6 cellular contexts compared by ENCODE assay signal in the genomic region with DNA sequence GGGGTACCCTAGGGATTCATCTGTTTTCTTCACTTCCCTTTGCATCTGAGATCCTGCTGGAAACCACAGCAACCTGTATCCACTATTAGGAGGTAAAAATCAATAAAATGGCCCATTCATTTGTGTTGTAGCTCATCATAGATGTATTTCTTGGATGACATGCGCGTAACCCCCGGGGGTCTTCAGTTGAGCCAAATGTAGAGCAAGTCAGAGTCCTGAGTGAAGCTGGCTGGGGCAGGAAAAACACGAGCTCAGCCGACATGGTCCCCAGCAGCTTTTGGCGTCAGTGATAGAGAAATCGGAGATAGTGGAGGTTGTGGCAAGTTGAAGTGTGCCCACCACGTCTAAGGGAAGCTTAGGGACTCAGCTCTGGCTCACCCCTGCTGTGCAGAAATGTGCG. TPM values are rescaled to one million over a fixed set of nuclear protein-coding genes. Genes with fewer than 3 reads are reported as not detected.
DNase-seq lines count a peak whose midpoint lies in the region; TF ChIP-seq lines count a peak whose summit lies in the region.
"Not testable (repeated sequence)": the region's sequence is repeated elsewhere in the genome, so short reads cannot be mapped to it uniquely, and the experiment has no call there.

No MANE protein-coding gene starts in this region.

- not testable (repeated sequence) for TF ChIP-seq CTCF in coronary artery (IDR thresholded peaks at IDR 0.05); esophagus muscularis mucosa (IDR thresholded peaks at IDR 0.05); neural progenitor cell (IDR thresholded peaks at IDR 0.05)

- H3F3A ChIP-seq in neural progenitor cell (ENCODE audit: low read depth) = not testable (repeated sequence)

- H3K27ac ChIP-seq in BLaER1; coronary artery; esophagus muscularis mucosa (replicated peaks in 1 of 4); neural progenitor cell: not testable (repeated sequence)

- H3K27me3 Mint-ChIP-seq in neural progenitor cell (ENCODE audit: insufficient read depth, low read depth) = not testable (repeated sequence)

- not testable (repeated sequence) for H3K36me3 ChIP-seq in BLaER1, esophagus muscularis mucosa, neural progenitor cell

- not testable (repeated sequence) for H4K20me1 ChIP-seq in BLaER1; neural progenitor cell (ENCODE audit: low read depth)

- H3K4me3 Mint-ChIP-seq in neural progenitor cell = not testable (repeated sequence)

- TF ChIP-seq POLR2A in esophagus muscularis mucosa (IDR thresholded peaks at IDR 0.05; ENCODE audit: low read depth) = not testable (repeated sequence)

- not testable (repeated sequence) for H3K9me3 ChIP-seq in BLaER1; esophagus muscularis mucosa; neural progenitor cell (ENCODE audit: low read depth)

- peak; percentile 54 for DNase-seq in activated CD8-positive, alpha-beta memory T cell treated with anti-CD3 and anti-CD28 coated beads for 24 hours
- DNase-seq in coronary artery (ENCODE audit: low spot score) (peak; percentile 47), esophagus muscularis mucosa (ENCODE audit: extremely low spot score) (peak; percentile 91), islet precursor cell (peak; percentile 38), neural progenitor cell (ENCODE audit: low spot score) (peak; percentile 0)

- H2AFZ ChIP-seq in neural progenitor cell (replicated peaks) = not testable (repeated sequence)

- not testable (repeated sequence) for H3K27ac Mint-ChIP-seq in neural progenitor cell

- H3K9ac ChIP-seq in BLaER1, neural progenitor cell: not testable (repeated sequence)

- not testable (repeated sequence) for H3K4me1 Mint-ChIP-seq in neural progenitor cell

- H3K36me3 Mint-ChIP-seq in neural progenitor cell = not testable (repeated sequence)

- H3K4me2 ChIP-seq in BLaER1 = peak overlapping the region; percentile 40
- H3K4me2 ChIP-seq in neural progenitor cell = not testable (repeated sequence)

- not testable (repeated sequence) for H3K4me1 ChIP-seq in BLaER1, esophagus muscularis mucosa, neural progenitor cell

- H3K4me3 ChIP-seq in BLaER1, coronary artery, esophagus muscularis mucosa, neural progenitor cell: not testable (repeated sequence)

- not testable (repeated sequence) for H3K9me3 Mint-ChIP-seq in neural progenitor cell

- intact Hi-C loops in esophagus muscularis mucosa (cut with DNase I) = not testable (repeated sequence)

- not testable (repeated sequence) for H3K27me3 ChIP-seq in BLaER1, esophagus muscularis mucosa, neural progenitor cell

- not testable (repeated sequence) for H3K79me2 ChIP-seq in neural progenitor cell (ENCODE audit: low read depth)

- TF ChIP-seq EP300 in esophagus muscularis mucosa (IDR thresholded peaks at IDR 0.05) = not testable (repeated sequence)

- WGBS in esophagus muscularis mucosa = 88% methylated on average over 7 of the region's 9 CpGs

RNA-seq across cellular contexts. Expression of gene NPIPA1, which starts 41.2 kb away (rescaled TPM):
- 100 to 1,000 TPM in 1 of 4 donors, 10 to 100 TPM in 3; 69.6 to 118 (median 85.0) TPM for total RNA-seq in esophagus muscularis mucosa
- 66.7 and 75.0 TPM in 2 replicates for total RNA-seq in neural progenitor cell (ENCODE audit: low replicate concordance)

Comparison
In these comparisons a context has a peak if more than half of its experiments do, and no peak if none do; other contexts are left out.
1. DNase-seq: peak in every context shown above with its lines; median percentile 91 in esophagus muscularis mucosa; 54 in activated CD8-positive, alpha-beta memory T cell treated with anti-CD3 and anti-CD28 coated beads for 24 hours; 47 in coronary artery; 38 in islet precursor cell; 0 in neural progenitor cell.